ENCODE assay signal across 12 cellular contexts in genomic region chr7:74542558-74543117, GRCh38.
DNase-seq lines count a peak whose midpoint lies in the region; ATAC-seq, FAIRE-seq and TF ChIP-seq lines count a peak whose summit lies in the region.
"Had no signal": no experiment of that assay in that cellular context is flagged by ENCODE, and none has a peak within 500 bp of the region (broad histone marks: within the 10 kb centered on the region; RNA-seq: fewer than 3 reads in every experiment).

No MANE protein-coding gene starts in this region.

- BruUV-seq in HepG2 (replicated peaks; lab: Mats Ljungman, UMichigan), result no TSS peak

- POLR2A ChIA-PET in HepG2 (lab: Yijun Ruan, JAX), result no interaction called here

- TF ChIP-seq CTCF in HepG2 (CRISPR knock-in tag; IDR thresholded peaks at IDR 0.05), result no peak
- TF ChIP-seq CTCF in right lobe of liver (IDR thresholded peaks at IDR 0.05), result no peak

- no peak for FAIRE-seq in HepG2 (lab: Jason Lieb, UNC)
- FAIRE-seq: astrocyte had no signal

- H3K79me2 ChIP-seq in HepG2 (ENCODE audit: insufficient read depth, low read length), result no peaks in the 10 kb centered on the region

- H3K4me3 ChIP-seq in HepG2 (replicated peaks in 1 of 3; ENCODE audit: insufficient read depth in 1 of 3, low read depth in 2 of 3, low read length in 3 of 3) (no peak overlapping the region), right lobe of liver (no peak overlapping the region)
- H3K4me3 ChIP-seq: left lung had no signal

- TF ChIP-seq POLR2A in HepG2 (IDR thresholded peaks at IDR 0.05; ENCODE audit: insufficient read depth in 1 of 2, low read depth in 2 of 2, low read length in 2 of 2) (no peak), right lobe of liver (IDR thresholded peaks at IDR 0.05) (no peak)

- no peak overlapping the region for H3K4me2 ChIP-seq in HepG2 (ENCODE audit: low read depth, low read length)

- CTCF ChIA-PET in HepG2 (lab: Yijun Ruan, JAX; ENCODE audit: low intra/inter-chr PET ratio, low total read pairs), result no interaction called here

- no peaks in the 10 kb centered on the region for H3K9me3 ChIP-seq in HepG2 (ENCODE audit: low read length)
- H3K9me3 ChIP-seq in right lobe of liver, result no peaks in the 10 kb centered on the region

- no peak overlapping the region for H3K9ac ChIP-seq in HepG2 (ENCODE audit: insufficient read depth, low read depth, low read length)

- H3K27me3 ChIP-seq in HepG2 (ENCODE audit: control insufficient read depth in 1 of 2, insufficient read depth in 2 of 2, low read length in 2 of 2) (no peaks in the 10 kb centered on the region), right lobe of liver (no peaks in the 10 kb centered on the region)
- H3K27me3 ChIP-seq: left lung had no signal

- no peak overlapping the region for H3K27ac ChIP-seq in HepG2 (ENCODE audit: extremely low read length, insufficient read depth, low read length)
- no peak overlapping the region for H3K27ac ChIP-seq in right lobe of liver
- H3K27ac ChIP-seq: left lung had no signal

- no peak for TF ChIP-seq EP300 in HepG2 (IDR thresholded peaks at IDR 0.05; ENCODE audit: low read depth in 2 of 2, low read length in 2 of 2)
- TF ChIP-seq EP300 in HepG2 (CRISPR knock-in tag; IDR thresholded peaks at IDR 0.05; ENCODE audit: borderline replicate concordance), result no peak

- ATAC-seq in HepG2, result no peak
- ATAC-seq in right lobe of liver, result no peak
- ATAC-seq: left lung had no signal

- DNase-seq in HepG2 (ENCODE audit: low spot score) (no peak), right lobe of liver (no peak), RPMI8226 (peak; percentile 88), globus pallidus (ENCODE audit: low spot score) (peak; percentile 47), epidermal melanocyte (ENCODE audit: insufficient read length, low spot score) (no peak), SK-N-DZ (ENCODE audit: low spot score) (no peak), AG08396 (ENCODE audit: low spot score) (no peak), kidney glomerular epithelial cell (lab: John Stamatoyannopoulos, UW) (no peak)
- DNase-seq: left lung, NCI-H1048, T-helper 2 cell had no signal

- H3K4me1 ChIP-seq in HepG2 (ENCODE audit: insufficient read depth, low read length) (no peaks in the 10 kb centered on the region), right lobe of liver (no peaks in the 10 kb centered on the region)
- H3K4me1 ChIP-seq: left lung had no signal

- H2AFZ ChIP-seq in HepG2 (ENCODE audit: low read length), result no peak overlapping the region

- no peaks in the 10 kb centered on the region for H4K20me1 ChIP-seq in HepG2 (ENCODE audit: insufficient read depth, low read length)

- no peak for TF ChIP-seq RAD21 in HepG2 (CRISPR knock-in tag; IDR thresholded peaks at IDR 0.05)

- in situ Hi-C loops in HepG2 (cut with HindIII; ENCODE audit: extremely low pct_ligation_motif_present, low pct_unique_long_range_greater_than_20kb), result no loop called here

- 85% methylated on average over 8 of the region's 9 CpGs for WGBS in HepG2 (ENCODE audit: low lambda C conversion rate)
- 81% methylated on average over 2 of the region's 9 CpGs for WGBS in right lobe of liver (ENCODE audit: insufficient coverage, low coverage, low lambda C conversion rate, missing lambda C conversion rate)

- H3K36me3 ChIP-seq in HepG2 (replicated peaks in 1 of 2; ENCODE audit: control insufficient read depth in 1 of 2, insufficient read depth in 2 of 2, low read length in 2 of 2) (peaks cover 15 to 22% of the 10 kb centered on the region in 2 experiments; a peak in 4 of 5 replicates), right lobe of liver (no peaks in the 10 kb centered on the region)

- intact Hi-C loops in HepG2 (cut with micrococcal nuclease; ENCODE audit: unreplicated experiment) (no loop called here), right lobe of liver (cut with DNase I) (loop anchor here in 1 of 2 donors (10.0 kb wide), 1 partner anchor 98 kb away; no protein-coding TSS in a partner anchor)

TF ChIP-seq in HepG2, 621 proteins besides CTCF, POLR2A, EP300 and RAD21:
- TF ChIP-seq FOXO1 (CRISPR knock-in tag; IDR thresholded peaks at IDR 0.05) (no peak), ZNF768 (CRISPR knock-in tag; IDR thresholded peaks at IDR 0.05) (peak; percentile 93)

Comparison
In these comparisons a context has a peak if more than half of its experiments do, and no peak if none do; other contexts are left out.
1. DNase-seq: peak in RPMI8226 (single experiment) and globus pallidus (single experiment); none in HepG2 (single experiment), right lobe of liver (0 of 3), epidermal melanocyte (single experiment), SK-N-DZ (single experiment), AG08396 (single experiment) and kidney glomerular epithelial cell (single experiment).